ENCODE assay signal across 8 cellular contexts in the genomic region with DNA sequence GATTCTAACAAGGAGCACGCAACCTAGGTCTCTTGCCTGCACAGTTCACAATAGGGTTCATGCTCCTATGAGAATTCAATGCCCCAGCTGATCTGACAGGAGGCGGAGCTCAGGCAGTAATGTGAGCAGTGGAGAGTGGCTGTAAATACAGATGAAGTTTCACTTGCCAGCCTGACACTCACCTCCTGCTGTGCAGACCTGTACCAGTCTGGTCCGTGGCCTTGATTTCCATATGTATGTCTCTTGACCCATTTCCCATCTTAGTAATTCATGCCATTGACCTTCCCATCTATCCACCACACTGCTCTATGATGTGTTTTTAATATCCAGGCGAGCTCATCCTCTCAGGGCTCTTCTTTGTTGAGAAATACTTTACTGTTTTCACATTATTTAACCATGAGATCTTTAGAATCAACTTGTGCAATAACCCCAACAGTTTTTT.
DNase-seq lines count a peak whose midpoint lies in the region; ATAC-seq, FAIRE-seq and TF ChIP-seq lines count a peak whose summit lies in the region.

No MANE protein-coding gene starts in this region.

- H3K9me3 Mint-ChIP-seq in activated CD4-positive, alpha-beta T cell treated with anti-CD3 and anti-CD28 coated beads for 36 hours (ENCODE audit: low read depth) = no peaks in the 10 kb centered on the region
- no peaks in the 10 kb centered on the region for H3K9me3 Mint-ChIP-seq in stimulated activated memory B cell treated with anti-CD40 and anti-IgM and Interleukin-4, amounts not matched to agents 10 μg/mL and 1 μg/mL and 100 μg/mL, for 72 hours

- in situ Hi-C loops in K562 (cut with MboI) = no loop called here

- BruUV-seq in K562 (replicated peaks; lab: Mats Ljungman, UMichigan) = no TSS peak

- POLR2A ChIA-PET in activated CD4-positive, alpha-beta T cell treated with anti-CD3 and anti-CD28 coated beads for 36 hours (lab: Charles Lee) = no interaction called here
- POLR2A ChIA-PET in K562 (lab: Yijun Ruan, JAX) = no interaction called here

- no peak for TF ChIP-seq CTCF in K562 (IDR thresholded peaks at IDR 0.05 in 2 of 3, conservative IDR thresholded peaks at IDR 0.05 in 1 of 3; ENCODE audit: insufficient read depth in 2 of 3, low read depth in 1 of 3, low read length in 3 of 3)
- TF ChIP-seq CTCF in lower leg skin (IDR thresholded peaks at IDR 0.05) = no peak

- no peak overlapping the region for H3K27ac ChIP-seq in K562 (ENCODE audit: extremely low read depth, low read depth, low read length)

- H3K4me3 ChIP-seq in H7 (ENCODE audit: insufficient read depth, low read depth, low read length) (no peak overlapping the region), K562 (no peak overlapping the region), lower leg skin (ENCODE audit: low read depth, poor library complexity, severe bottlenecking) (no peak overlapping the region)

- TF ChIP-seq RAD21 in K562 (CRISPR knock-in tag; conservative IDR thresholded peaks at IDR 0.05 in 1 of 2, IDR thresholded peaks at IDR 0.05 in 1 of 2) = no peak

- WGBS in K562 (ENCODE audit: insufficient coverage, low coverage, missing lambda C conversion rate) = 24% methylated on average over 4 of the region's 4 CpGs
- WGBS in lower leg skin, 2 donors = 54 to 68% methylated on average over 4 of the region's 4 CpGs

- no peaks in the 10 kb centered on the region for H3K27me3 Mint-ChIP-seq in activated CD4-positive, alpha-beta T cell treated with anti-CD3 and anti-CD28 coated beads for 36 hours
- no peaks in the 10 kb centered on the region for H3K27me3 Mint-ChIP-seq in stimulated activated memory B cell treated with anti-CD40 and anti-IgM and Interleukin-4, amounts not matched to agents 10 μg/mL and 1 μg/mL and 100 μg/mL, for 72 hours

- H3K9me1 ChIP-seq in K562 (ENCODE audit: control insufficient read depth, insufficient read depth, low read length) = no peaks in the 10 kb centered on the region

- ATAC-seq in activated CD4-positive, alpha-beta T cell treated with anti-CD3 and anti-CD28 coated beads for 36 hours = peak; percentile 35
- ATAC-seq in K562 = peak; percentile 81
- ATAC-seq in stimulated activated memory B cell treated with anti-CD40 and anti-IgM and Interleukin-4, amounts not matched to agents 10 μg/mL and 1 μg/mL and 100 μg/mL, for 72 hours = peak; percentile 83

- H3K9ac ChIP-seq in K562 (ENCODE audit: insufficient read depth in 1 of 2, low read depth in 2 of 2, low read length in 2 of 2) = no peak overlapping the region

- H3K4me1 ChIP-seq in K562 (replicated peaks in 1 of 2; ENCODE audit: control insufficient read depth in 2 of 2, insufficient read depth in 2 of 2, low read length in 2 of 2) = peaks cover 0 to 4% of the 10 kb centered on the region in 2 experiments; a peak in 4 of 5 replicates

- no peaks in the 10 kb centered on the region for H3K36me3 ChIP-seq in H7 (replicated peaks; ENCODE audit: control insufficient read depth, insufficient read depth, low read length)
- peaks cover 3% of the 10 kb centered on the region; the same call in 1 of the 3 replicates for H3K36me3 ChIP-seq in K562 (ENCODE audit: control insufficient read depth, insufficient read depth, low read length)

- peaks cover 12% of the 10 kb centered on the region; the same call in 2 of the 3 replicates for H3K79me2 ChIP-seq in K562 (ENCODE audit: control insufficient read depth, insufficient read depth, low read length)

- H2AFZ ChIP-seq in K562 (ENCODE audit: low read depth, low read length) = no peak overlapping the region

- intact Hi-C loops in activated CD4-positive, alpha-beta T cell treated with anti-CD3 and anti-CD28 coated beads for 36 hours (cut with DNase I, micrococcal nuclease) = no loop called here
- intact Hi-C loops in K562 (cut with micrococcal nuclease) = no loop called here
- intact Hi-C loops in lower leg skin (cut with DNase I; ENCODE audit: low total_unique reads) = no loop called here

- CTCF ChIA-PET in activated CD4-positive, alpha-beta T cell treated with anti-CD3 and anti-CD28 coated beads for 36 hours (lab: Charles Lee) = no interaction called here
- CTCF ChIA-PET in K562 (lab: Yijun Ruan, JAX; ENCODE audit: low intra/inter-chr PET ratio) = no interaction called here

- peak; percentile 35 for DNase-seq in activated CD4-positive, alpha-beta T cell treated with anti-CD3 and anti-CD28 coated beads for 36 hours
- no peak for DNase-seq in activated CD4-positive, alpha-beta T cell treated with anti-CD3 and anti-CD28 coated beads for 4 hours
- DNase-seq in H7 = peak; percentile 56
- DNase-seq in M059J (ENCODE audit: low read depth) = peak; percentile 7
- DNase-seq in K562 (ENCODE audit: extremely low read depth in 1 of 4, low spot score in 3 of 4) = peak in 2 of 4 experiments; percentile 4 to 40
- DNase-seq in lower leg skin (ENCODE audit: low spot score in 2 of 2) = no peak
- no peak for DNase-seq in activated CD4-positive, alpha-beta T cell treated with anti-CD3 and anti-CD28 coated beads for 1 hour

- no peaks in the 10 kb centered on the region for H3K9me3 ChIP-seq in K562 (replicated peaks; ENCODE audit: control insufficient read depth, insufficient read depth, low read depth, low read length)

- TF ChIP-seq EP300 in K562 (IDR thresholded peaks at IDR 0.05; ENCODE audit: low read length) = no peak

- H3K27me3 ChIP-seq in H7 (ENCODE audit: control insufficient read depth, insufficient read depth, low read length) (no peaks in the 10 kb centered on the region), K562 (ENCODE audit: control insufficient read depth in 2 of 2, insufficient read depth in 2 of 2, low read length in 2 of 2) (no peaks in the 10 kb centered on the region)

- peaks cover 33% of the 10 kb centered on the region for H3K4me1 Mint-ChIP-seq in activated CD4-positive, alpha-beta T cell treated with anti-CD3 and anti-CD28 coated beads for 36 hours
- H3K4me1 Mint-ChIP-seq in stimulated activated memory B cell treated with anti-CD40 and anti-IgM and Interleukin-4, amounts not matched to agents 10 μg/mL and 1 μg/mL and 100 μg/mL, for 72 hours = peaks cover 55% of the 10 kb centered on the region

- peak; percentile 62 for FAIRE-seq in K562 (lab: Jason Lieb, UNC)

- no peak overlapping the region for H3K4me2 ChIP-seq in K562 (ENCODE audit: insufficient read depth, low read length)

- no peak overlapping the region for H3K4me3 Mint-ChIP-seq in activated CD4-positive, alpha-beta T cell treated with anti-CD3 and anti-CD28 coated beads for 36 hours
- peak overlapping the region; percentile 24 for H3K4me3 Mint-ChIP-seq in stimulated activated memory B cell treated with anti-CD40 and anti-IgM and Interleukin-4, amounts not matched to agents 10 μg/mL and 1 μg/mL and 100 μg/mL, for 72 hours

- H4K20me1 ChIP-seq in K562 (replicated peaks; ENCODE audit: control insufficient read depth, insufficient read depth, low read length) = peaks cover 1% of the 10 kb centered on the region; the same call in 1 of the 2 replicates

- peaks cover 16% of the 10 kb centered on the region for H3K36me3 Mint-ChIP-seq in activated CD4-positive, alpha-beta T cell treated with anti-CD3 and anti-CD28 coated beads for 36 hours (ENCODE audit: low read depth)
- H3K36me3 Mint-ChIP-seq in stimulated activated memory B cell treated with anti-CD40 and anti-IgM and Interleukin-4, amounts not matched to agents 10 μg/mL and 1 μg/mL and 100 μg/mL, for 72 hours = peaks cover 9% of the 10 kb centered on the region

- TF ChIP-seq POLR2A in K562 (conservative IDR thresholded peaks at IDR 0.05) (no peak), lower leg skin (IDR thresholded peaks at IDR 0.05) (no peak)

- H3K27ac Mint-ChIP-seq in activated CD4-positive, alpha-beta T cell treated with anti-CD3 and anti-CD28 coated beads for 36 hours = no peak overlapping the region
- H3K27ac Mint-ChIP-seq in stimulated activated memory B cell treated with anti-CD40 and anti-IgM and Interleukin-4, amounts not matched to agents 10 μg/mL and 1 μg/mL and 100 μg/mL, for 72 hours = no peak overlapping the region

TF ChIP-seq in K562, 482 proteins besides CTCF, POLR2A, EP300 and RAD21:
- peak; percentile 51 for TF ChIP-seq DACH1 (IDR thresholded peaks at IDR 0.05; ENCODE audit: partially characterized antibody)
- TF ChIP-seq PKNOX1 (IDR thresholded peaks at IDR 0.05) = peak; percentile 49; the same call in 1 of the 2 replicates
- TF ChIP-seq RBM14 (IDR thresholded peaks at IDR 0.05; ENCODE audit: borderline replicate concordance, insufficient read depth, low read depth, low read length) = no peak
- TF ChIP-seq NRF1 (conservative IDR thresholded peaks at IDR 0.05 in 1 of 2, IDR thresholded peaks at IDR 0.05 in 1 of 2) = peak in 1 of 2 experiments; percentile 17; a peak in 1 of 4 replicates
- TF ChIP-seq, protein P1, sequence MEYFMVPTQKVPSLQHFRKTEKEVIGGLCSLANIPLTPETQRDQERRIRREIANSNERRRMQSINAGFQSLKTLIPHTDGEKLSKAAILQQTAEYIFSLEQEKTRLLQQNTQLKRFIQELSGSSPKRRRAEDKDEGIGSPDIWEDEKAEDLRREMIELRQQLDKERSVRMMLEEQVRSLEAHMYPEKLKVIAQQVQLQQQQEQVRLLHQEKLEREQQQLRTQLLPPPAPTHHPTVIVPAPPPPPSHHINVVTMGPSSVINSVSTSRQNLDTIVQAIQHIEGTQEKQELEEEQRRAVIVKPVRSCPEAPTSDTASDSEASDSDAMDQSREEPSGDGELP (CRISPR knock-in tag; IDR thresholded peaks at IDR 0.05; ENCODE audit: borderline replicate concordance) = peak; percentile 77
- no peak for TF ChIP-seq ZNF184 (CRISPR knock-in tag; IDR thresholded peaks at IDR 0.05)
TF ChIP-seq in K562: peak in this region for 4.

Comparison
In these comparisons a context has a peak if more than half of its experiments do, and no peak if none do; other contexts are left out.
1. DNase-seq: peak in activated CD4-positive, alpha-beta T cell treated with anti-CD3 and anti-CD28 coated beads for 36 hours (single experiment), H7 (single experiment) and M059J (single experiment); none in activated CD4-positive, alpha-beta T cell treated with anti-CD3 and anti-CD28 coated beads for 4 hours (0 of 2), lower leg skin (0 of 2) and activated CD4-positive, alpha-beta T cell treated with anti-CD3 and anti-CD28 coated beads for 1 hour (single experiment).
2. Peak in every context shown above with its lines, with median percentiles within 50 percentile points of each other: ATAC-seq.